In genomic region chr1:32899586-32900296, GRCh38 we compare ENCODE assay signal across 17 cellular contexts. TPM values are rescaled to one million over a fixed set of nuclear protein-coding genes. Genes with fewer than 3 reads are reported as not detected.
DNase-seq lines count a peak whose midpoint lies in the region; ATAC-seq and TF ChIP-seq lines count a peak whose summit lies in the region.
"Had no signal": no experiment of that assay in that cellular context is flagged by ENCODE, and none has a peak within 500 bp of the region (broad histone marks: within the 10 kb centered on the region; RNA-seq: fewer than 3 reads in every experiment).

No MANE protein-coding gene starts in this region.

- H3K4me1 ChIP-seq in aorta (ENCODE audit: control insufficient read depth in 1 of 2, insufficient read depth in 2 of 2, low read length in 2 of 2): no peaks in the 10 kb centered on the region

- H3K36me3 ChIP-seq in aorta (ENCODE audit: control insufficient read depth in 1 of 2, insufficient read depth in 2 of 2, low read length in 1 of 2): no peaks in the 10 kb centered on the region
- H3K36me3 ChIP-seq: heart left ventricle had no signal

- intact Hi-C loops in aorta (cut with DNase I): no loop called here

- peaks cover 25% of the 10 kb centered on the region for H3K27me3 Mint-ChIP-seq in activated naive CD8-positive, alpha-beta T cell
- H3K27me3 Mint-ChIP-seq in activated naive CD8-positive, alpha-beta T cell treated with anti-CD3 and anti-CD28 coated beads for 36 hours: peaks cover 38% of the 10 kb centered on the region
- H3K27me3 Mint-ChIP-seq in brain: peaks cover 50% of the 10 kb centered on the region
- H3K27me3 Mint-ChIP-seq in naive B cell: peaks cover 48 to 91% (median 75%) of the 10 kb centered on the region in 3 donors

- in situ Hi-C loops in KBM-7 (cut with MboI; ENCODE audit: low pct_unique_long_range_greater_than_20kb, low sequenced_read_pairs): no loop called here

- no peaks in the 10 kb centered on the region for H3K9me3 ChIP-seq in aorta (ENCODE audit: control insufficient read depth, low read length)
- H3K9me3 ChIP-seq: heart left ventricle had no signal

- H3K27me3 ChIP-seq in aorta (ENCODE audit: control insufficient read depth in 1 of 2, insufficient read depth in 2 of 2, low read length in 1 of 2): no peaks in the 10 kb centered on the region
- H3K27me3 ChIP-seq: dorsolateral prefrontal cortex had no signal

- no peak overlapping the region for H3K27ac ChIP-seq in aorta (ENCODE audit: low read depth in 1 of 2, low read length in 2 of 2)
- H3K27ac ChIP-seq: heart left ventricle had no signal

- no peak for ATAC-seq in naive B cell (ENCODE audit: low read depth in 2 of 2)
- ATAC-seq in aorta (ENCODE audit: low FRiP score): no peak

- TF ChIP-seq CTCF in brain (conservative IDR thresholded peaks at IDR 0.05): no peak

- no peak overlapping the region for H3K27ac Mint-ChIP-seq in activated naive CD8-positive, alpha-beta T cell
- H3K27ac Mint-ChIP-seq in activated naive CD8-positive, alpha-beta T cell treated with anti-CD3 and anti-CD28 coated beads for 36 hours: no peak overlapping the region
- H3K27ac Mint-ChIP-seq in brain (no peak overlapping the region), naive B cell (no peak overlapping the region)

- H3K9me3 Mint-ChIP-seq in activated naive CD8-positive, alpha-beta T cell (ENCODE audit: low read depth): no peaks in the 10 kb centered on the region
- no peaks in the 10 kb centered on the region for H3K9me3 Mint-ChIP-seq in activated naive CD8-positive, alpha-beta T cell treated with anti-CD3 and anti-CD28 coated beads for 36 hours
- H3K9me3 Mint-ChIP-seq in brain (peaks cover 0 to 7% (median 0%) of the 10 kb centered on the region in 5 experiments), naive B cell (peaks cover 0 to 3% (median 0%) of the 10 kb centered on the region in 7 donors)

- DNase-seq in activated naive CD8-positive, alpha-beta T cell treated with anti-CD3 and anti-CD28 coated beads for 36 hours: no peak
- DNase-seq in naive B cell (no peak), aorta (peak; percentile 37 to 55), KBM-7 (no peak), activated gamma-delta T cell (lab: John Stamatoyannopoulos, UW) (no peak), putamen (ENCODE audit: low spot score) (no peak)
- DNase-seq: activated naive CD4-positive, alpha-beta T cell treated with anti-CD3 and anti-CD28 coated beads, Interleukin-2, amount 50 U/mL, for 16 hours; NCI-H1105; stimulated activated naive CD4-positive, alpha-beta T cell; T-helper 9 cell had no signal

- peaks cover 7% of the 10 kb centered on the region for H3K4me1 Mint-ChIP-seq in activated naive CD8-positive, alpha-beta T cell (ENCODE audit: low read depth)
- peaks cover 2% of the 10 kb centered on the region for H3K4me1 Mint-ChIP-seq in activated naive CD8-positive, alpha-beta T cell treated with anti-CD3 and anti-CD28 coated beads for 36 hours
- H3K4me1 Mint-ChIP-seq in brain (peaks cover 7% of the 10 kb centered on the region), naive B cell (peaks cover 5 to 11% (median 5%) of the 10 kb centered on the region in 3 donors)

- peak overlapping the region; percentile 47 for H3K4me3 Mint-ChIP-seq in activated naive CD8-positive, alpha-beta T cell
- no peak overlapping the region for H3K4me3 Mint-ChIP-seq in activated naive CD8-positive, alpha-beta T cell treated with anti-CD3 and anti-CD28 coated beads for 36 hours
- H3K4me3 Mint-ChIP-seq in brain (peak overlapping the region in 4 of 5 experiments; percentile 42 to 81 (median 64)), naive B cell (peak overlapping the region in 5 of 8 donors; percentile 8 to 38 (median 16))

- 66 to 68% methylated on average over 7 of the region's 7 CpGs for WGBS in aorta, 2 donors

- H3K4me3 ChIP-seq in aorta (ENCODE audit: low read length in 2 of 2): no peak overlapping the region

- H3K36me3 Mint-ChIP-seq in activated naive CD8-positive, alpha-beta T cell: no peaks in the 10 kb centered on the region
- no peaks in the 10 kb centered on the region for H3K36me3 Mint-ChIP-seq in activated naive CD8-positive, alpha-beta T cell treated with anti-CD3 and anti-CD28 coated beads for 36 hours
- H3K36me3 Mint-ChIP-seq in brain (no peaks in the 10 kb centered on the region), naive B cell (no peaks in the 10 kb centered on the region)

RNA-seq across cellular contexts. Expression of gene TMEM54, which starts 1.4 kb away (rescaled TPM):
- 1 to 10 TPM; 1.2 to 1.4 TPM for total RNA-seq in activated naive CD8-positive, alpha-beta T cell treated with anti-CD3 and anti-CD28 coated beads for 36 hours
- polyA plus RNA-seq in brain (ENCODE audit: insufficient read depth, low read depth, low replicate concordance) (51.4 TPM), naive B cell (ENCODE audit: low read depth in 6 of 6) (not detected), aorta (10 to 100 TPM; 25.3 to 77.5 TPM)
- total RNA-seq in aorta: 10 to 100 TPM; 21.1 to 23.8 TPM

RNA-seq across cellular contexts. Expression of gene HPCA, which starts 13.4 kb away (rescaled TPM):
- under 1 TPM in 1 of 2 experiments, not detected in 1; 0.29 TPM for total RNA-seq in activated naive CD8-positive, alpha-beta T cell treated with anti-CD3 and anti-CD28 coated beads for 36 hours
- polyA plus RNA-seq in brain (ENCODE audit: insufficient read depth, low read depth, low replicate concordance) (75.9 TPM), naive B cell (ENCODE audit: low read depth in 6 of 6) (not detected), aorta (under 1 TPM in 1 of 2 donors, not detected in 1; 0.90 TPM)
- total RNA-seq in aorta: under 1 TPM in 1 of 2 donors, not detected in 1; 0.51 TPM
- total RNA-seq: kidney epithelial cell, osteocyte, smooth muscle cell had no signal
- polyA plus RNA-seq: heart left ventricle, smooth muscle cell had no signal

RNA-seq across cellular contexts. Expression of gene FNDC5, which starts 29.0 kb away (rescaled TPM):
- total RNA-seq in activated naive CD8-positive, alpha-beta T cell treated with anti-CD3 and anti-CD28 coated beads for 36 hours: not detected
- polyA plus RNA-seq in brain (ENCODE audit: insufficient read depth, low read depth, low replicate concordance) (20.8 TPM), naive B cell (ENCODE audit: low read depth in 6 of 6) (under 1 TPM in 1 of 6 donors, not detected in 5; 0.20 TPM), aorta (10 to 100 TPM in 1 of 2 donors, 1 to 10 TPM in 1; 8.1 to 11.7 TPM)
- total RNA-seq in aorta: 10 to 100 TPM in 1 of 2 donors, 1 to 10 TPM in 1; 5.6 to 17.6 TPM
- total RNA-seq: smooth muscle cell had no signal
- polyA plus RNA-seq: smooth muscle cell had no signal

Comparison
In these comparisons a context has a peak if more than half of its experiments do, and no peak if none do; other contexts are left out.
1. DNase-seq: peak in aorta (2 of 2); none in activated naive CD8-positive, alpha-beta T cell treated with anti-CD3 and anti-CD28 coated beads for 36 hours (single experiment), naive B cell (single experiment), KBM-7 (single experiment), activated gamma-delta T cell (single experiment) and putamen (single experiment).
2. RNA of gene TMEM54, which starts 1.4 kb away (polyA plus RNA-seq): 25.3 to 77.5 TPM in aorta and 51.4 TPM in brain (single experiment); not detected in naive B cell; every median in the first group is over 10 times any median in the second.
3. RNA of gene HPCA, which starts 13.4 kb away (polyA plus RNA-seq): 75.9 TPM in brain (single experiment); 0.90 TPM in aorta and not detected in naive B cell; every median in the first group is over 10 times any median in the second.
4. RNA of gene FNDC5, which starts 29.0 kb away (polyA plus RNA-seq): 20.8 TPM in brain (single experiment) and 8.1 to 11.7 TPM in aorta; 0.20 TPM in naive B cell; every median in the first group is over 4 times any median in the second.